In the genomic region with DNA sequence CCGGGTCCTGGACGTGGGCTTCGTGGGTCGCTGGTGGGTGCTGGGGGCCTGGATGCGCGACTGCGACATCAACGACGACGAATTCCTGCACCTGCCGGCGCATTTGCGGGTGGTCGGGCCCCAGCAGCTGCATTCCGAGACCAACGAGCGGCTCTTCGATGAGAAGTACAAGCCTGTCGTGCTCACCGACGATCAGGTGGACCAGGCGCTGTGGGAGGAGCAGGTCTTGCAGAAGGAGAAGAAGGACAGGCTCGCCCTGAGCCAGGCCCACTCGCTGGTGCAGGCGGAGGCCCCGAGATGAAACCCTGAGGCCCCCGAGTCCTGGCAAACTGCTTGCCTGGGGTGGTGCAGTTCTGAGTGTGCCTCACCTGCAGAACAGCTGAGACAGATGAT, we compare ENCODE assay signal across 8 cellular contexts. TPM values are rescaled to one million over a fixed set of nuclear protein-coding genes. Genes with fewer than 3 reads are reported as not detected.
DNase-seq lines count a peak whose midpoint lies in the region; ATAC-seq lines count a peak whose summit lies in the region.

No MANE protein-coding gene starts in this region.

- no peaks in the 10 kb centered on the region for H3K9me3 Mint-ChIP-seq in activated CD4-positive, alpha-beta memory T cell treated with anti-CD3 and anti-CD28 coated beads for 36 hours
- no peaks in the 10 kb centered on the region for H3K9me3 Mint-ChIP-seq in stimulated activated naive B cell treated with anti-CD40 and anti-IgM and Interleukin-4, amounts not matched to agents 10 μg/mL and 1 μg/mL and 100 μg/mL, for 72 hours

- no peak overlapping the region for H3K27ac ChIP-seq in iPS-18a (ENCODE audit: low read length)

- CTCF ChIA-PET in activated CD4-positive, alpha-beta memory T cell treated with anti-CD3 and anti-CD28 coated beads for 36 hours (lab: Charles Lee) = interaction anchor here (0.7 to 4.4 kb wide), 4 partner anchors 12 to 93 kb away, joined by 3 to 34 read pairs (median 3); a partner anchor contains a TSS

- peak overlapping the region; percentile 18 for H3K27ac Mint-ChIP-seq in activated CD4-positive, alpha-beta memory T cell treated with anti-CD3 and anti-CD28 coated beads for 36 hours
- H3K27ac Mint-ChIP-seq in stimulated activated naive B cell treated with anti-CD40 and anti-IgM and Interleukin-4, amounts not matched to agents 10 μg/mL and 1 μg/mL and 100 μg/mL, for 72 hours = peak overlapping the region; percentile 84

- peaks cover 3% of the 10 kb centered on the region for H3K36me3 ChIP-seq in iPS-18a (ENCODE audit: control insufficient read depth, low read depth, low read length)

- peak overlapping the region; percentile 55 for H3K9ac ChIP-seq in iPS-18a (ENCODE audit: low read length)

- H3K9me3 ChIP-seq in iPS-18a (ENCODE audit: control insufficient read depth, low read depth, low read length) = no peaks in the 10 kb centered on the region

- peaks cover 21% of the 10 kb centered on the region for H3K4me1 Mint-ChIP-seq in activated CD4-positive, alpha-beta memory T cell treated with anti-CD3 and anti-CD28 coated beads for 36 hours (ENCODE audit: low read depth)
- H3K4me1 Mint-ChIP-seq in stimulated activated naive B cell treated with anti-CD40 and anti-IgM and Interleukin-4, amounts not matched to agents 10 μg/mL and 1 μg/mL and 100 μg/mL, for 72 hours = peaks cover 16 to 18% of the 10 kb centered on the region in 2 donors

- intact Hi-C loops in activated CD4-positive, alpha-beta memory T cell treated with anti-CD3 and anti-CD28 coated beads for 36 hours (cut with micrococcal nuclease) = loop anchor here (2.0 to 5.0 kb wide), 2 partner anchors 51 to 163 kb away; no protein-coding TSS in a partner anchor

- H3K27me3 ChIP-seq in iPS-18a (ENCODE audit: control insufficient read depth, insufficient read depth, low read length) = no peaks in the 10 kb centered on the region

- peaks cover 7% of the 10 kb centered on the region for H3K36me3 Mint-ChIP-seq in activated CD4-positive, alpha-beta memory T cell treated with anti-CD3 and anti-CD28 coated beads for 36 hours
- peaks cover 22% of the 10 kb centered on the region in 2 donors for H3K36me3 Mint-ChIP-seq in stimulated activated naive B cell treated with anti-CD40 and anti-IgM and Interleukin-4, amounts not matched to agents 10 μg/mL and 1 μg/mL and 100 μg/mL, for 72 hours

- peak overlapping the region; percentile 86 for H3K4me3 ChIP-seq in iPS-18a (ENCODE audit: low read length)

- no peak for ATAC-seq in stimulated activated naive B cell treated with anti-CD40 and anti-IgM and Interleukin-4, amounts not matched to agents 10 μg/mL and 1 μg/mL and 100 μg/mL, for 72 hours (replicated peaks)
- ATAC-seq in HG03354 (IDR thresholded peaks at IDR 0.05; ENCODE audit: poor library complexity, severe bottlenecking, unreplicated experiment) = no peak

- DNase-seq in NCI-H1417 (lab: John Stamatoyannopoulos, UW) (peak in 2 of 3 experiments; percentile 28 to 36), NCI-H1417 treated with DMSO at 0.1 percent for 48 hours (lab: John Stamatoyannopoulos, UW) (no peak), OCI-M1 (lab: John Stamatoyannopoulos, UW) (no peak), globus pallidus (ENCODE audit: low spot score) (no peak)
- DNase-seq in activated CD4-positive, alpha-beta memory T cell treated with anti-CD3 and anti-CD28 coated beads for 36 hours = peak; percentile 22
- no peak for DNase-seq in stimulated activated naive B cell treated with anti-CD40 and anti-IgM and Interleukin-4, amounts not matched to agents 10 μg/mL and 1 μg/mL and 100 μg/mL, for 72 hours

- POLR2A ChIA-PET in activated CD4-positive, alpha-beta memory T cell treated with anti-CD3 and anti-CD28 coated beads for 36 hours (lab: Charles Lee) = no interaction called here

- H3K27me3 Mint-ChIP-seq in activated CD4-positive, alpha-beta memory T cell treated with anti-CD3 and anti-CD28 coated beads for 36 hours = no peaks in the 10 kb centered on the region
- H3K27me3 Mint-ChIP-seq in stimulated activated naive B cell treated with anti-CD40 and anti-IgM and Interleukin-4, amounts not matched to agents 10 μg/mL and 1 μg/mL and 100 μg/mL, for 72 hours = no peaks in the 10 kb centered on the region

- H3K4me3 Mint-ChIP-seq in activated CD4-positive, alpha-beta memory T cell treated with anti-CD3 and anti-CD28 coated beads for 36 hours = peak overlapping the region; percentile 92
- H3K4me3 Mint-ChIP-seq in stimulated activated naive B cell treated with anti-CD40 and anti-IgM and Interleukin-4, amounts not matched to agents 10 μg/mL and 1 μg/mL and 100 μg/mL, for 72 hours = peak overlapping the region; percentile 95 to 99

- no peaks in the 10 kb centered on the region for H3K4me1 ChIP-seq in iPS-18a (ENCODE audit: control insufficient read depth, low read depth, low read length)

RNA-seq across cellular contexts. Expression of a gene that starts 0.8 kb away (rescaled TPM):
- total RNA-seq in activated CD4-positive, alpha-beta memory T cell treated with anti-CD3 and anti-CD28 coated beads for 36 hours = 10 to 100 TPM; 15.6 to 16.4 TPM

RNA-seq across cellular contexts. Expression of a gene that starts 1.0 kb away (rescaled TPM):
- total RNA-seq in activated CD4-positive, alpha-beta memory T cell treated with anti-CD3 and anti-CD28 coated beads for 36 hours = 10 to 100 TPM; 25.6 to 28.4 TPM

RNA-seq across cellular contexts. Expression of a gene that starts 31.4 kb away (rescaled TPM):
- 100 to 1,000 TPM in 1 of 2 experiments, 10 to 100 TPM in 1; 97.8 to 101 TPM for total RNA-seq in activated CD4-positive, alpha-beta memory T cell treated with anti-CD3 and anti-CD28 coated beads for 36 hours

RNA-seq across cellular contexts. Expression of a gene that starts 58.0 kb away (rescaled TPM):
- 10 to 100 TPM; 75.0 to 78.3 TPM for total RNA-seq in activated CD4-positive, alpha-beta memory T cell treated with anti-CD3 and anti-CD28 coated beads for 36 hours

Comparison
In these comparisons a context has a peak if more than half of its experiments do, and no peak if none do; other contexts are left out.
1. DNase-seq: peak in NCI-H1417 (2 of 3) and activated CD4-positive, alpha-beta memory T cell treated with anti-CD3 and anti-CD28 coated beads for 36 hours (single experiment); none in NCI-H1417 treated with DMSO at 0.1 percent for 48 hours (single experiment), stimulated activated naive B cell treated with anti-CD40 and anti-IgM and Interleukin-4, amounts not matched to agents 10 μg/mL and 1 μg/mL and 100 μg/mL, for 72 hours (single experiment), OCI-M1 (single experiment) and globus pallidus (single experiment).